In the genomic region with DNA sequence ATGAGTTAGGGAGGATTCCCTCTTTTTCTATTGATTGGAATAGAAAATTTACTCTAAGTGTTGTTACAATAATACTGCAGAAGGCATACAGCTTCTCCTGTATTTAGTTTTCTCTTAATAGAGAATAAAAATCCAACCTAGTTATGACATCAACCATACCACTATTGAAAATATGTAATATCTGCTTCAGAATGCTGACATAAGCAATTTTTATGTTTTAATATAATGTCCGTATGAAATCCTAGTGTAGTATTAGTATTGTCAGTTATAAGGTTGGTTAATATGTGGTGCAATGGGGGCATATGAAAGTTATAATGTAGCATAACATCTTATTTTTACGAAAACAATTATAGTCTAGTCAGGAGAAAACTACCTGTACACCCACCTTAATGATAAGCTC, we compare ENCODE assay signal across 36 cellular contexts.
"Had no signal": no experiment of that assay in that cellular context is flagged by ENCODE, and none has a peak within 500 bp of the region (broad histone marks: within the 10 kb centered on the region; RNA-seq: fewer than 3 reads in every experiment).

No MANE protein-coding gene starts in this region.

- H2AFZ ChIP-seq: PC-9 had no signal

- H3K4me1 ChIP-seq: colonic mucosa had no signal

- H3K27me3 ChIP-seq: brain microvascular endothelial cell, colonic mucosa had no signal

- H3K36me3 ChIP-seq: brain microvascular endothelial cell, colonic mucosa had no signal

- DNase-seq: activated B cell treated with CpG ODN at 0.5 μM for 24 hours; activated CD4-positive, alpha-beta memory T cell treated with anti-CD3 and anti-CD28 coated beads, Interleukin-2, amount 10 ng/mL, durations not matched to agents 7 days and 5 days; activated CD4-positive, alpha-beta T cell treated with anti-CD3 and anti-CD28 coated beads for 1 hour; activated CD4-positive, alpha-beta T cell treated with anti-CD3 and anti-CD28 coated beads for 48 hours; activated CD8-positive, alpha-beta memory T cell treated with anti-CD3 and anti-CD28 coated beads for 24 hours; activated CD8-positive, alpha-beta memory T cell treated with anti-CD3 and anti-CD28 coated beads, Interleukin-2, amount 10 ng/mL, durations not matched to agents 7 days and 5 days; activated CD8-positive, alpha-beta memory T cell treated with anti-CD3 and anti-CD28 coated beads, Interleukin-2, amount 50 U/mL, for 48 hours; activated effector memory CD4-positive, alpha-beta T cell treated with Interleukin-2 at 50 U/mL for 16 hours; activated naive CD4-positive, alpha-beta T cell treated with anti-CD3 and anti-CD28 coated beads, Interleukin-2, amount 10 ng/mL, durations not matched to agents 7 days and 5 days; activated naive CD8-positive, alpha-beta T cell treated with anti-CD3 and anti-CD28 coated beads, Interleukin-2, amount 50 U/mL, for 24 hours; activated T-cell treated with anti-CD3 and anti-CD28 coated beads, Interleukin-2, amount 50 U/mL, for 48 hours; anterior cingulate cortex; brain microvascular endothelial cell; central memory CD4-positive, alpha-beta T cell; colonic mucosa; Karpas-422; NCI-H1105; NCI-H1436; NCI-H1694; NCI-H1930; NCI-H2081 treated with DMSO at 0.1 percent for 48 hours; NCI-H2171 treated with DMSO at 0.1 percent for 48 hours; NCI-H2227 treated with DMSO at 0.1 percent for 48 hours; NCI-H446 treated with DMSO at 0.1 percent for 48 hours; NCI-H524; NCI-H748 treated with DMSO at 0.1 percent for 48 hours; PC-9; SIG-M5; SW 1271; T-helper 1 cell; T-helper 2 cell; T-helper 9 cell had no signal

- H3K4me2 ChIP-seq: PC-9 had no signal

- H3K27ac ChIP-seq: brain microvascular endothelial cell, colonic mucosa, PC-9, RWPE1, VCaP had no signal

- H3K9me3 ChIP-seq: colonic mucosa had no signal

- FAIRE-seq: RCC 7860 had no signal

- ATAC-seq: activated CD8-positive, alpha-beta memory T cell treated with anti-CD3 and anti-CD28 coated beads, Interleukin-2, amount 10 ng/mL, durations not matched to agents 7 days and 5 days; activated naive CD8-positive, alpha-beta T cell treated with anti-CD3 and anti-CD28 coated beads, Interleukin-2, amount 50 U/mL, for 24 hours; Right ventricle myocardium inferior had no signal

- H3K4me3 ChIP-seq: colonic mucosa, PC-9 had no signal
